ENCODE assay signal across 33 cellular contexts in genomic region chr1:177283380-177283779, GRCh38.
"Had no signal": no experiment of that assay in that cellular context is flagged by ENCODE, and none has a peak within 500 bp of the region (broad histone marks: within the 10 kb centered on the region; RNA-seq: fewer than 3 reads in every experiment).

No MANE protein-coding gene starts in this region.

- H3K27me3 ChIP-seq: ascending aorta, breast epithelium, cardiac muscle cell, colonic mucosa, esophagus muscularis mucosa, gastroesophageal sphincter had no signal

- DNase-seq: activated B cell treated with CpG ODN at 0.5 μM for 24 hours; activated CD4-positive, alpha-beta T cell treated with anti-CD3 and anti-CD28 coated beads for 48 hours; activated CD4-positive, alpha-beta T cell treated with anti-CD3 and anti-CD28 coated beads, Interleukin-2, amount 50 U/mL, for 1 hour; activated CD4-positive, alpha-beta T cell treated with anti-CD3 and anti-CD28 coated beads, Interleukin-2, amount 50 U/mL, for 48 hours; activated CD8-positive, alpha-beta memory T cell treated with anti-CD3 and anti-CD28 coated beads for 24 hours; activated CD8-positive, alpha-beta T cell treated with anti-CD3 and anti-CD28 coated beads for 36 hours; activated gamma-delta T cell; activated naive CD4-positive, alpha-beta T cell; activated naive CD4-positive, alpha-beta T cell treated with anti-CD3 and anti-CD28 coated beads, Interleukin-2, amount 10 ng/mL, durations not matched to agents 7 days and 5 days; activated naive CD8-positive, alpha-beta T cell treated with anti-CD3 and anti-CD28 coated beads, Interleukin-2, amount 10 ng/mL, durations not matched to agents 7 days and 5 days; activated T-cell treated with anti-CD3 and anti-CD28 coated beads, Interleukin-2, amount 50 U/mL, for 48 hours; central memory CD4-positive, alpha-beta T cell; cerebellar nuclear complex; colonic mucosa; effector memory CD4-positive, alpha-beta T cell; endodermal cell; erythroblast; foreskin melanocyte; head of caudate nucleus; T-helper 1 cell; T-helper 17 cell; T1000; WERI-Rb-1 had no signal

- H3K9me3 ChIP-seq: ascending aorta, breast epithelium, colonic mucosa, esophagus muscularis mucosa, gastroesophageal sphincter had no signal

- H3K27ac Mint-ChIP-seq: activated B cell treated with CpG ODN at 0.5 μM for 24 hours; activated CD8-positive, alpha-beta T cell treated with anti-CD3 and anti-CD28 coated beads for 36 hours; activated naive CD4-positive, alpha-beta T cell treated with anti-CD3 and anti-CD28 coated beads, Interleukin-2, amount 10 ng/mL, durations not matched to agents 7 days and 5 days; activated naive CD4-positive, alpha-beta T cell treated with anti-CD3 and anti-CD28 coated beads, Interleukin-2, amount 50 U/mL, for 72 hours; activated naive CD8-positive, alpha-beta T cell treated with anti-CD3 and anti-CD28 coated beads, Interleukin-2, amount 10 ng/mL, durations not matched to agents 7 days and 5 days; activated T-helper 1 cell treated with anti-CD3 and anti-CD28 coated beads, Interleukin-12 subunit alpha, Interleukin-12 subunit beta, Interleukin-2, Interleukin-4 antibody, amounts not matched to agents 30 ng/mL and 10 ng/mL and 1 ng/mL, durations not matched to agents 14 hours and 24 hours and 36 hours; brain; endodermal cell; T-helper 17 cell; T-helper 2 cell treated with Interferon-gamma antibody and Interleukin-4, amounts not matched to agents 5 μg/mL and 100 μg/mL, for 36 hours had no signal

- H3K36me3 ChIP-seq: ascending aorta, breast epithelium, cardiac muscle cell, colonic mucosa, esophagus muscularis mucosa, gastroesophageal sphincter, WERI-Rb-1 had no signal

- H3K4me1 Mint-ChIP-seq: activated B cell treated with CpG ODN at 0.5 μM for 24 hours; activated naive CD4-positive, alpha-beta T cell treated with anti-CD3 and anti-CD28 coated beads, Interleukin-2, amount 10 ng/mL, durations not matched to agents 7 days and 5 days; activated naive CD8-positive, alpha-beta T cell treated with anti-CD3 and anti-CD28 coated beads, Interleukin-2, amount 10 ng/mL, durations not matched to agents 7 days and 5 days; T-helper 17 cell had no signal

- H3K4me1 ChIP-seq: ascending aorta, breast epithelium, colonic mucosa, esophagus muscularis mucosa had no signal

- H3K9me3 Mint-ChIP-seq: activated B cell treated with CpG ODN at 0.5 μM for 24 hours; activated CD8-positive, alpha-beta T cell treated with anti-CD3 and anti-CD28 coated beads for 36 hours; activated T-helper 1 cell treated with anti-CD3 and anti-CD28 coated beads, Interleukin-12 subunit alpha, Interleukin-12 subunit beta, Interleukin-2, Interleukin-4 antibody, amounts not matched to agents 30 ng/mL and 10 ng/mL and 1 ng/mL, durations not matched to agents 14 hours and 24 hours and 36 hours; brain; endodermal cell; T-helper 2 cell treated with Interferon-gamma antibody and Interleukin-4, amounts not matched to agents 5 μg/mL and 100 μg/mL, for 36 hours had no signal

- H3K27me3 Mint-ChIP-seq: activated B cell treated with CpG ODN at 0.5 μM for 24 hours; activated CD8-positive, alpha-beta T cell treated with anti-CD3 and anti-CD28 coated beads for 36 hours; activated naive CD4-positive, alpha-beta T cell treated with anti-CD3 and anti-CD28 coated beads, Interleukin-2, amount 10 ng/mL, durations not matched to agents 7 days and 5 days; activated naive CD8-positive, alpha-beta T cell treated with anti-CD3 and anti-CD28 coated beads, Interleukin-2, amount 10 ng/mL, durations not matched to agents 7 days and 5 days; T-helper 17 cell had no signal

- H3K4me3 Mint-ChIP-seq: activated B cell treated with CpG ODN at 0.5 μM for 24 hours; activated CD8-positive, alpha-beta T cell treated with anti-CD3 and anti-CD28 coated beads for 36 hours; activated naive CD4-positive, alpha-beta T cell treated with anti-CD3 and anti-CD28 coated beads, Interleukin-2, amount 10 ng/mL, durations not matched to agents 7 days and 5 days; activated naive CD8-positive, alpha-beta T cell treated with anti-CD3 and anti-CD28 coated beads, Interleukin-2, amount 10 ng/mL, durations not matched to agents 7 days and 5 days; activated T-helper 1 cell treated with anti-CD3 and anti-CD28 coated beads, Interleukin-12 subunit alpha, Interleukin-12 subunit beta, Interleukin-2, Interleukin-4 antibody, amounts not matched to agents 30 ng/mL and 10 ng/mL and 1 ng/mL, durations not matched to agents 14 hours and 24 hours and 36 hours; brain; endodermal cell; T-helper 17 cell; T-helper 2 cell treated with Interferon-gamma antibody and Interleukin-4, amounts not matched to agents 5 μg/mL and 100 μg/mL, for 36 hours had no signal

- H3K36me3 Mint-ChIP-seq: activated naive CD4-positive, alpha-beta T cell treated with anti-CD3 and anti-CD28 coated beads, Interleukin-2, amount 10 ng/mL, durations not matched to agents 7 days and 5 days; activated naive CD4-positive, alpha-beta T cell treated with anti-CD3 and anti-CD28 coated beads, Interleukin-2, amount 50 U/mL, for 72 hours; activated naive CD8-positive, alpha-beta T cell treated with anti-CD3 and anti-CD28 coated beads, Interleukin-2, amount 10 ng/mL, durations not matched to agents 7 days and 5 days had no signal

- H3K27ac ChIP-seq: ascending aorta, breast epithelium, cardiac muscle cell, colonic mucosa, esophagus muscularis mucosa, gastroesophageal sphincter, WERI-Rb-1 had no signal

- ATAC-seq: activated CD4-positive, CD25-positive, alpha-beta regulatory T cell treated with anti-CD3 and anti-CD28 coated beads, Interleukin-2, amount 50 U/mL, for 24 hours; activated CD8-positive, alpha-beta T cell treated with anti-CD3 and anti-CD28 coated beads for 36 hours; activated naive CD4-positive, alpha-beta T cell treated with anti-CD3 and anti-CD28 coated beads, Interleukin-2, amount 50 U/mL, for 72 hours; gastroesophageal sphincter; T-helper 17 cell had no signal

- H3K4me3 ChIP-seq: ascending aorta, breast epithelium, cardiac muscle cell, colonic mucosa, esophagus muscularis mucosa, gastroesophageal sphincter had no signal
